Comparison of ENCODE assay signal across 10 cellular contexts in the genomic region with DNA sequence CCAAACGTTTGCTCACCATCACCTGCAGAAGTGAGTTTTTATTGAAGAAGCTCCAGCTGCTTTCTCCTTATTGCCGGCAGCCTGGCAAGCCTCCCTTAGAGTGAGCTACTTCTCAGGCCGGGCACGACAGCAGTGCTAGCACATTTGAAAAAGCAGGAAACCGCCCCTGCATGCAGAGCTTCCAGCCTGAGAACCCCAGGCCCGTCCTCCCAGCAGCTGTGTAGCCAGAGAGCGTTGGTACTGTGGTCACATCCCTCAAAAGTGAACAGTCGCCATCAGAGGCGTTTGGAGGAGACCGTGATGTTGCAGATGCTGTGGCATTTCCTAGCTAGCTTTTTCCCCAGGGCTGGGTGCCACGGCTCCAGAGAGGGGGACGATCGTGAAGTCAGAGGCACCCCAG. TPM values are rescaled to one million over a fixed set of nuclear protein-coding genes. Genes with fewer than 3 reads are reported as not detected.
A peak's percentile ranks its signal among the peaks of the same experiment; 100 is the strongest.
DNase-seq lines count a peak whose midpoint lies in the region; ATAC-seq, FAIRE-seq and TF ChIP-seq lines count a peak whose summit lies in the region.
"Had no signal": no experiment of that assay in that cellular context is flagged by ENCODE, and none has a peak within 500 bp of the region (broad histone marks: within the 10 kb centered on the region; RNA-seq: fewer than 3 reads in every experiment).

No MANE protein-coding gene starts in this region.

- H3K27ac ChIP-seq in CD4-positive, alpha-beta memory T cell (ENCODE audit: low read depth, low read length) = no peak overlapping the region
- H3K27ac ChIP-seq in fibroblast of lung (ENCODE audit: insufficient read depth, low read length) (peak overlapping the region; percentile 96), psoas muscle (no peak overlapping the region)
- H3K27ac ChIP-seq: right lobe of liver had no signal

- no peak overlapping the region for H3K4me3 ChIP-seq in CD4-positive, alpha-beta memory T cell (ENCODE audit: low read length in 2 of 2)
- H3K4me3 ChIP-seq in fibroblast of lung (replicated peaks in 1 of 4; ENCODE audit: control extremely low read depth in 1 of 4, insufficient read depth in 1 of 4, low read depth in 3 of 4, low read length in 4 of 4) (peak overlapping the region; percentile 26 to 64 (median 42)), psoas muscle (peak overlapping the region; percentile 13)
- H3K4me3 ChIP-seq: right lobe of liver had no signal

- 9 to 22% (median 19%) methylated on average over 12 to 13 of the region's 13 CpGs for WGBS in psoas muscle, 3 donors

- peaks cover 60% of the 10 kb centered on the region for H3K79me2 ChIP-seq in fibroblast of lung (ENCODE audit: control insufficient read depth, insufficient read depth, low read length)

- H3K27me3 ChIP-seq in CD4-positive, alpha-beta memory T cell (ENCODE audit: insufficient read depth, low read length) = no peaks in the 10 kb centered on the region
- H3K27me3 ChIP-seq in fibroblast of lung (ENCODE audit: control insufficient read depth, insufficient read depth, low read length) (no peaks in the 10 kb centered on the region), psoas muscle (ENCODE audit: insufficient read depth in 3 of 3, low read length in 2 of 3) (no peaks in the 10 kb centered on the region)
- H3K27me3 ChIP-seq: right lobe of liver had no signal

- peaks cover 44 to 78% (median 60%) of the 10 kb centered on the region in 4 donors for H3K4me1 Mint-ChIP-seq in CD4-positive, alpha-beta memory T cell
- peaks cover 65% of the 10 kb centered on the region for H3K4me1 Mint-ChIP-seq in activated CD4-positive, alpha-beta memory T cell treated with anti-CD3 and anti-CD28 coated beads, Interleukin-2, amount 10 ng/mL, durations not matched to agents 7 days and 5 days

- CTCF ChIA-PET in CD4-positive, alpha-beta memory T cell (lab: Charles Lee; ENCODE audit: partially characterized antibody) = interaction anchor here (0.6 to 2.8 kb wide), 9 partner anchors 8 to 149 kb away, joined by 3 to 17 read pairs (median 4); no protein-coding TSS in a partner anchor
- CTCF ChIA-PET in activated CD4-positive, alpha-beta memory T cell treated with anti-CD3 and anti-CD28 coated beads, Interleukin-2, amount 10 ng/mL, durations not matched to agents 7 days and 5 days (lab: Charles Lee) = interaction anchor here (0.6 to 1.8 kb wide), 2 partner anchors 13 to 150 kb away, joined by 3 to 9 read pairs; no protein-coding TSS in a partner anchor

- H3K4me2 ChIP-seq in fibroblast of lung (ENCODE audit: extremely low read depth, insufficient read depth, low read length) = peak overlapping the region; percentile 94

- H3K4me3 Mint-ChIP-seq in CD4-positive, alpha-beta memory T cell = peak overlapping the region in 5 of 8 donors; percentile 21 to 64 (median 41)
- no peak overlapping the region for H3K4me3 Mint-ChIP-seq in activated CD4-positive, alpha-beta memory T cell treated with anti-CD3 and anti-CD28 coated beads, Interleukin-2, amount 10 ng/mL, durations not matched to agents 7 days and 5 days

- H4K20me1 ChIP-seq in fibroblast of lung (ENCODE audit: control insufficient read depth, extremely low read depth, insufficient read depth, low read length) = no peaks in the 10 kb centered on the region

- H2AFZ ChIP-seq in fibroblast of lung (ENCODE audit: low read length) = no peak overlapping the region

- H3K9me3 Mint-ChIP-seq in CD4-positive, alpha-beta memory T cell = no peaks in the 10 kb centered on the region
- H3K9me3 Mint-ChIP-seq in activated CD4-positive, alpha-beta memory T cell treated with anti-CD3 and anti-CD28 coated beads, Interleukin-2, amount 10 ng/mL, durations not matched to agents 7 days and 5 days = no peaks in the 10 kb centered on the region

- peak overlapping the region in 5 of 7 donors; percentile 59 to 93 (median 72) for H3K27ac Mint-ChIP-seq in CD4-positive, alpha-beta memory T cell
- peak overlapping the region; percentile 47 for H3K27ac Mint-ChIP-seq in activated CD4-positive, alpha-beta memory T cell treated with anti-CD3 and anti-CD28 coated beads, Interleukin-2, amount 10 ng/mL, durations not matched to agents 7 days and 5 days

- POLR2A ChIA-PET in CD4-positive, alpha-beta memory T cell (lab: Charles Lee; ENCODE audit: partially characterized antibody) = interaction anchor here (1.1 to 3.8 kb wide), 4 partner anchors 13 to 25 kb away, joined by 5 to 18 read pairs (median 10); partner anchors contain the start of genes NAIF1 and SLC25A25
- POLR2A ChIA-PET in activated CD4-positive, alpha-beta memory T cell treated with anti-CD3 and anti-CD28 coated beads, Interleukin-2, amount 10 ng/mL, durations not matched to agents 7 days and 5 days (lab: Charles Lee) = interaction anchor here (1.1 kb wide), 1 partner anchor 193 kb away, joined by 3 read pairs; no protein-coding TSS in a partner anchor

- peaks cover 9 to 20% of the 10 kb centered on the region in 2 donors for H3K36me3 Mint-ChIP-seq in CD4-positive, alpha-beta memory T cell
- H3K36me3 Mint-ChIP-seq in activated CD4-positive, alpha-beta memory T cell treated with anti-CD3 and anti-CD28 coated beads, Interleukin-2, amount 10 ng/mL, durations not matched to agents 7 days and 5 days (ENCODE audit: low read depth) = peaks cover 28% of the 10 kb centered on the region

- ATAC-seq in psoas muscle (no peak), GM21619 (IDR thresholded peaks at IDR 0.05; ENCODE audit: unreplicated experiment) (no peak)
- ATAC-seq: right lobe of liver had no signal

- DNase-seq in CD4-positive, alpha-beta memory T cell = no peak
- no peak for DNase-seq in activated CD4-positive, alpha-beta memory T cell treated with anti-CD3 and anti-CD28 coated beads, Interleukin-2, amount 10 ng/mL, durations not matched to agents 7 days and 5 days
- DNase-seq in fibroblast of lung (ENCODE audit: low read depth in 2 of 2) = no peak
- DNase-seq in psoas muscle = no peak
- no peak for DNase-seq in ureter (ENCODE audit: low spot score)
- no peak for DNase-seq in D721Med (ENCODE audit: insufficient read length, low spot score)
- DNase-seq in putamen (ENCODE audit: low spot score) = no peak

- no peaks in the 10 kb centered on the region for H3K9me3 ChIP-seq in CD4-positive, alpha-beta memory T cell (ENCODE audit: control insufficient read depth in 1 of 2, low read length in 2 of 2)
- no peaks in the 10 kb centered on the region for H3K9me3 ChIP-seq in fibroblast of lung (ENCODE audit: control insufficient read depth, insufficient read depth, low read depth, low read length)
- no peaks in the 10 kb centered on the region for H3K9me3 ChIP-seq in psoas muscle
- H3K9me3 ChIP-seq: right lobe of liver had no signal

- no peak for TF ChIP-seq CTCF in fibroblast of lung (conservative IDR thresholded peaks at IDR 0.05 in 1 of 2, IDR thresholded peaks at IDR 0.05 in 1 of 2; ENCODE audit: low read depth in 1 of 2, low read length in 2 of 2)
- TF ChIP-seq CTCF in psoas muscle (IDR thresholded peaks at IDR 0.05) = no peak
- no peak for TF ChIP-seq CTCF in D721Med (IDR thresholded peaks at IDR 0.05; ENCODE audit: insufficient read depth, missing control alignments)

- no peaks in the 10 kb centered on the region for H3K27me3 Mint-ChIP-seq in CD4-positive, alpha-beta memory T cell
- H3K27me3 Mint-ChIP-seq in activated CD4-positive, alpha-beta memory T cell treated with anti-CD3 and anti-CD28 coated beads, Interleukin-2, amount 10 ng/mL, durations not matched to agents 7 days and 5 days = no peaks in the 10 kb centered on the region

- peaks cover 3% of the 10 kb centered on the region for H3K36me3 ChIP-seq in CD4-positive, alpha-beta memory T cell (ENCODE audit: insufficient read depth, low read length)
- H3K36me3 ChIP-seq in fibroblast of lung (ENCODE audit: control insufficient read depth, insufficient read depth, low read length) = no peaks in the 10 kb centered on the region
- no peaks in the 10 kb centered on the region for H3K36me3 ChIP-seq in psoas muscle (ENCODE audit: insufficient read depth in 1 of 2, low read depth in 1 of 2)
- H3K36me3 ChIP-seq: right lobe of liver had no signal

- H3K9ac ChIP-seq in fibroblast of lung (ENCODE audit: insufficient read depth, low read length) = peak overlapping the region; percentile 38

- no peak for FAIRE-seq in D721Med (lab: Jason Lieb, UNC)

- peaks cover 80% of the 10 kb centered on the region for H3K4me1 ChIP-seq in CD4-positive, alpha-beta memory T cell (ENCODE audit: insufficient read depth, low read length)
- H3K4me1 ChIP-seq in fibroblast of lung (ENCODE audit: control insufficient read depth, extremely low read depth, insufficient read depth, low read length) (peaks cover 34% of the 10 kb centered on the region), psoas muscle (peaks cover 39% of the 10 kb centered on the region)

- intact Hi-C loops in CD4-positive, alpha-beta memory T cell (cut with micrococcal nuclease) = no loop called here
- intact Hi-C loops in psoas muscle (cut with DNase I) = no loop called here

RNA-seq across cellular contexts. Expression of gene SLC25A25, which starts 23.5 kb away (rescaled TPM):
- total RNA-seq in CD4-positive, alpha-beta memory T cell = 10 to 100 TPM; 22.0 to 26.9 TPM
- 10 to 100 TPM; 13.4 to 17.6 TPM for polyA plus RNA-seq in CD4-positive, alpha-beta memory T cell
- 10 to 100 TPM; 21.3 to 22.2 TPM for total RNA-seq in activated CD4-positive, alpha-beta memory T cell treated with anti-CD3 and anti-CD28 coated beads, Interleukin-2, amount 10 ng/mL, durations not matched to agents 7 days and 5 days
- total RNA-seq in fibroblast of lung (24.1 and 30.7 TPM in 2 replicates), psoas muscle (10 to 100 TPM in 2 of 4 donors, 1 to 10 TPM in 2; 3.6 to 50.3 (median 20.5) TPM), ureter (21.7 TPM)
- polyA plus RNA-seq in fibroblast of lung (11.2 and 14.0 TPM in 2 replicates), psoas muscle (10 to 100 TPM in 2 of 3 donors, 1 to 10 TPM in 1; 9.3 to 12.5 (median 10.6) TPM)
- 14.1 and 16.2 TPM in 2 replicates for polyA plus RNA-seq in fibroblast of lung (2012)
- polyA minus RNA-seq in fibroblast of lung (ENCODE audit: low replicate concordance) = 19.2 and 22.6 TPM in 2 replicates

RNA-seq across cellular contexts. Expression of gene NAIF1, which starts 24.5 kb away (rescaled TPM):
- 10 to 100 TPM; 13.3 to 13.8 TPM for total RNA-seq in CD4-positive, alpha-beta memory T cell
- polyA plus RNA-seq in CD4-positive, alpha-beta memory T cell = 10 to 100 TPM; 11.3 to 15.2 TPM
- total RNA-seq in activated CD4-positive, alpha-beta memory T cell treated with anti-CD3 and anti-CD28 coated beads, Interleukin-2, amount 10 ng/mL, durations not matched to agents 7 days and 5 days = 10 to 100 TPM; 12.0 to 14.1 TPM
- 12.6 and 13.2 TPM in 2 replicates for total RNA-seq in fibroblast of lung
- 5.5 and 7.1 TPM in 2 replicates for polyA plus RNA-seq in fibroblast of lung
- polyA plus RNA-seq in fibroblast of lung (2012) = 6.4 and 8.0 TPM in 2 replicates
- 3.0 and 20.0 TPM in 2 replicates for polyA minus RNA-seq in fibroblast of lung (ENCODE audit: low replicate concordance)
- 1 to 10 TPM; 5.9 to 8.7 (median 6.1) TPM for total RNA-seq in psoas muscle
- 1 to 10 TPM; 4.2 to 8.0 (median 7.8) TPM for polyA plus RNA-seq in psoas muscle
- 6.9 TPM for total RNA-seq in ureter

RNA-seq across cellular contexts. Expression of gene PTGES2, which starts 36.0 kb away (rescaled TPM):
- 10 to 100 TPM; 51.8 to 57.9 TPM for total RNA-seq in CD4-positive, alpha-beta memory T cell
- 10 to 100 TPM; 47.5 to 48.8 TPM for polyA plus RNA-seq in CD4-positive, alpha-beta memory T cell
- 10 to 100 TPM; 35.6 to 38.1 TPM for total RNA-seq in activated CD4-positive, alpha-beta memory T cell treated with anti-CD3 and anti-CD28 coated beads, Interleukin-2, amount 10 ng/mL, durations not matched to agents 7 days and 5 days
- 57.3 and 57.6 TPM in 2 replicates for total RNA-seq in fibroblast of lung
- polyA plus RNA-seq in fibroblast of lung = 44.8 and 60.7 TPM in 2 replicates
- 47.2 and 75.5 TPM in 2 replicates for polyA plus RNA-seq in fibroblast of lung (2012)
- 38.8 and 98.7 TPM in 2 replicates for polyA minus RNA-seq in fibroblast of lung (ENCODE audit: low replicate concordance)
- 100 to 1,000 TPM; 102 to 150 (median 116) TPM for total RNA-seq in psoas muscle
- polyA plus RNA-seq in psoas muscle = 100 to 1,000 TPM in 2 of 3 donors, 10 to 100 TPM in 1; 61.2 to 134 (median 119) TPM
- 87.8 TPM for total RNA-seq in ureter

RNA-seq across cellular contexts. Expression of gene LCN2, which starts 57.7 kb away (rescaled TPM):
- not detected for total RNA-seq in CD4-positive, alpha-beta memory T cell
- polyA plus RNA-seq in CD4-positive, alpha-beta memory T cell = not detected
- total RNA-seq in activated CD4-positive, alpha-beta memory T cell treated with anti-CD3 and anti-CD28 coated beads, Interleukin-2, amount 10 ng/mL, durations not matched to agents 7 days and 5 days = not detected
- not detected in 2 replicates for total RNA-seq in fibroblast of lung
- not detected in 2 replicates for polyA plus RNA-seq in fibroblast of lung
- not detected in 2 replicates for polyA plus RNA-seq in fibroblast of lung (2012)
- polyA minus RNA-seq in fibroblast of lung (ENCODE audit: low replicate concordance) = not detected in 2 replicates
- total RNA-seq in psoas muscle = 1 to 10 TPM in 2 of 4 donors, under 1 TPM in 1, not detected in 1; 0.47 to 2.1 (median 1.4) TPM
- under 1 TPM; 0.08 to 0.90 (median 0.69) TPM for polyA plus RNA-seq in psoas muscle
- 143 TPM for total RNA-seq in ureter
- total RNA-seq: SK-MEL-5 had no signal

Comparison
In these comparisons a context has a peak if more than half of its experiments do, and no peak if none do; other contexts are left out.
1. H3K4me3 ChIP-seq: peak in fibroblast of lung (4 of 4) and psoas muscle (single experiment); none in CD4-positive, alpha-beta memory T cell (0 of 2).